Comparison of ENCODE assay signal across 27 cellular contexts in the genomic region with DNA sequence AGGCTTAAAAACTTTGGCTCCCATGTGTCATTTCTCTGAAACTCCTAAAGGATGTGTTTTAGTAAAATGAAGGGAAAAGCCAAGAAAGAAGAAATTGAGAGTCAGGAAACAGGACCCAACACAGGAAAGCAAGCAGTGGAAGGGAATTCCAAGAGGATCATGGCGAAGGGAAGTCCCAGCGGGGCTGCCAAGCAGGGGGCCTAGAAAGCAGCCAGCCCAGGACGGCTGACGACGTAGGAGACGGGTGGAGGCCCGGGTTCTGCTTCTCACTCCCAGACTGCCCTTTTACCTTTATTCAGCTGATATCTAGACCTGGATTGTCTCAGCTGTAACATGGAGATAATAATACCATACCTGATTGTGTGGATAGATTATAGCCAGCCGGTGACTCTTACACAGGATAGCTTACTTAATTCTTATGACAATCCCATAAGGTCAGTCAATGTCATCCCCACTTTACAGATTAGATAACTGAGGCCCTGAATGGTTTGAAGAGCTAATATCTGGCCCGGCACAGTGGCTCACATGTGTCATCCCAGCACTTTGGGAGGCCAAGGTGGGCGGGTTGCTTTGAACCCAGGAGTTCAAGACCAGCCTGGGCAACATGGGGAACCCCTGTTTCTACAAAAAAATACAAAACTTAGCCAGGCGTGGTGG.
DNase-seq lines count a peak whose midpoint lies in the region; ATAC-seq and TF ChIP-seq lines count a peak whose summit lies in the region.
"Had no signal": no experiment of that assay in that cellular context is flagged by ENCODE, and none has a peak within 500 bp of the region (broad histone marks: within the 10 kb centered on the region; RNA-seq: fewer than 3 reads in every experiment).

No MANE protein-coding gene starts in this region.

- H3K27me3 Mint-ChIP-seq in Caco-2 (ENCODE audit: insufficient read depth, unreplicated experiment) (no peaks in the 10 kb centered on the region), WTC11 (ENCODE audit: low read depth) (no peaks in the 10 kb centered on the region), endothelial cell (ENCODE audit: unreplicated experiment) (peaks cover 2% of the 10 kb centered on the region), neural crest cell (ENCODE audit: low read depth) (no peaks in the 10 kb centered on the region)
- H3K27me3 Mint-ChIP-seq: activated naive CD8-positive, alpha-beta T cell treated with anti-CD3 and anti-CD28 coated beads for 36 hours had no signal

- peak; percentile 43; the same call in 1 of the 2 replicates for ATAC-seq in WTC11
- ATAC-seq: gastrocnemius medialis; GM12878; pancreas; stimulated activated naive CD8-positive, alpha-beta T cell treated with anti-CD3 and anti-CD28 coated beads, Interleukin-15, Interleukin-2, amounts not matched to agents 100 U/mL and 50 U/mL, for 24 hours had no signal

- no peak overlapping the region for H3K4me3 Mint-ChIP-seq in Caco-2 (ENCODE audit: unreplicated experiment)
- H3K4me3 Mint-ChIP-seq in WTC11 = no peak overlapping the region
- H3K4me3 Mint-ChIP-seq in endothelial cell (ENCODE audit: unreplicated experiment) = no peak overlapping the region
- H3K4me3 Mint-ChIP-seq in neural crest cell = no peak overlapping the region
- H3K4me3 Mint-ChIP-seq: activated CD4-positive, alpha-beta T cell treated with anti-CD3 and anti-CD28 coated beads, Interleukin-2, amount 10 ng/mL, durations not matched to agents 24 days and 14 days; activated naive CD8-positive, alpha-beta T cell treated with anti-CD3 and anti-CD28 coated beads for 36 hours; CD4-positive, alpha-beta memory T cell; IgD-negative memory B cell had no signal

- no peak overlapping the region for H3K4me3 ChIP-seq in Caco-2 (ENCODE audit: low read depth, low read length)
- H3K4me3 ChIP-seq: cardiac muscle cell, gastrocnemius medialis, GM12878, lung, pancreas, SJSA1, smooth muscle cell, testis had no signal

- H3K27me3 ChIP-seq in Caco-2 (replicated peaks; ENCODE audit: control insufficient read depth, insufficient read depth, low read length) = no peaks in the 10 kb centered on the region
- H3K27me3 ChIP-seq: cardiac muscle cell, gastrocnemius medialis, pancreas, SJSA1, testis had no signal

- H3K4me1 Mint-ChIP-seq in Caco-2 (ENCODE audit: low read depth, unreplicated experiment) (no peaks in the 10 kb centered on the region), WTC11 (peaks cover 9% of the 10 kb centered on the region), endothelial cell (ENCODE audit: unreplicated experiment) (peaks cover 44% of the 10 kb centered on the region), neural crest cell (peaks cover 17% of the 10 kb centered on the region)
- H3K4me1 Mint-ChIP-seq: activated CD4-positive, alpha-beta T cell treated with anti-CD3 and anti-CD28 coated beads, Interleukin-2, amount 10 ng/mL, durations not matched to agents 24 days and 14 days; activated naive CD8-positive, alpha-beta T cell treated with anti-CD3 and anti-CD28 coated beads for 36 hours; CD4-positive, alpha-beta memory T cell; IgD-negative memory B cell had no signal

- DNase-seq in Caco-2 = no peak
- no peak for DNase-seq in WTC11 (ENCODE audit: low spot score)
- DNase-seq in endothelial cell (ENCODE audit: low spot score) = peak; percentile 17
- no peak for DNase-seq in neural crest cell (ENCODE audit: low read depth, low spot score)
- no peak for DNase-seq in ureter (ENCODE audit: low spot score)
- DNase-seq in activated effector memory CD4-positive, alpha-beta T cell treated with anti-CD3 and anti-CD28 coated beads, Interleukin-2, amount 50 U/mL, for 16 hours = no peak
- no peak for DNase-seq in LoVo (ENCODE audit: low spot score)
- no peak for DNase-seq in activated CD4-positive, alpha-beta T cell treated with anti-CD3 and anti-CD28 coated beads for 1 hour
- DNase-seq: activated CD4-positive, alpha-beta T cell treated with anti-CD3 and anti-CD28 coated beads, Interleukin-2, amount 10 ng/mL, durations not matched to agents 24 days and 14 days; activated gamma-delta T cell; activated naive CD8-positive, alpha-beta T cell treated with anti-CD3 and anti-CD28 coated beads for 36 hours; aorta; CD4-positive, alpha-beta memory T cell; dermis blood vessel endothelial cell; gastrocnemius medialis; NCI-H1092; NCI-H1694; pancreas; stimulated activated naive CD8-positive, alpha-beta T cell treated with anti-CD3 and anti-CD28 coated beads, Interleukin-15, Interleukin-2, amounts not matched to agents 100 U/mL and 50 U/mL, for 24 hours; testis; WERI-Rb-1 had no signal

- intact Hi-C loops in Caco-2 (cut with micrococcal nuclease; ENCODE audit: unreplicated experiment) = no loop called here

- POLR2A ChIA-PET in Caco-2 (lab: Charles Lee) = no interaction called here
- POLR2A ChIA-PET in WTC11 (lab: Charles Lee) = no interaction called here

- BruUV-seq in Caco-2 (replicated peaks; lab: Mats Ljungman, UMichigan) = no TSS peak

- no peaks in the 10 kb centered on the region; the same call in 1 of the 2 replicates for H3K36me3 ChIP-seq in Caco-2 (ENCODE audit: control insufficient read depth, insufficient read depth, low read length)
- H3K36me3 ChIP-seq: cardiac muscle cell, gastrocnemius medialis had no signal

- H3K9me3 Mint-ChIP-seq in Caco-2 (ENCODE audit: unreplicated experiment) = no peaks in the 10 kb centered on the region
- H3K9me3 Mint-ChIP-seq in WTC11 = no peaks in the 10 kb centered on the region
- H3K9me3 Mint-ChIP-seq in endothelial cell (ENCODE audit: unreplicated experiment) = no peaks in the 10 kb centered on the region
- no peaks in the 10 kb centered on the region for H3K9me3 Mint-ChIP-seq in neural crest cell
- H3K9me3 Mint-ChIP-seq: activated CD4-positive, alpha-beta T cell treated with anti-CD3 and anti-CD28 coated beads, Interleukin-2, amount 10 ng/mL, durations not matched to agents 24 days and 14 days; activated naive CD8-positive, alpha-beta T cell treated with anti-CD3 and anti-CD28 coated beads for 36 hours; CD4-positive, alpha-beta memory T cell; IgD-negative memory B cell had no signal

- H3K9me3 ChIP-seq in Caco-2 = no peaks in the 10 kb centered on the region
- H3K9me3 ChIP-seq: gastrocnemius medialis, pancreas, SJSA1, testis had no signal

- no peak for TF ChIP-seq CTCF in Caco-2 (IDR thresholded peaks at IDR 0.05; ENCODE audit: insufficient read depth in 1 of 2, low read depth in 1 of 2, low read length in 1 of 2, severe bottlenecking in 1 of 2, unreplicated experiment in 1 of 2)
- no peak for TF ChIP-seq CTCF in WTC11 (IDR thresholded peaks at IDR 0.05)
- TF ChIP-seq CTCF in endothelial cell (IDR thresholded peaks at IDR 0.05; ENCODE audit: unreplicated experiment) = no peak
- TF ChIP-seq CTCF in neural crest cell (conservative IDR thresholded peaks at IDR 0.05) = no peak

- CTCF ChIA-PET in Caco-2 (lab: Charles Lee) = no interaction called here
- CTCF ChIA-PET in WTC11 (lab: Charles Lee) = interaction anchor here (1.0 to 1.6 kb wide), 3 partner anchors 54 to 157 kb away, joined by 3 to 9 read pairs (median 3); no protein-coding TSS in a partner anchor

- H3K36me3 Mint-ChIP-seq in Caco-2 (ENCODE audit: insufficient read depth, unreplicated experiment) (no peaks in the 10 kb centered on the region), WTC11 (no peaks in the 10 kb centered on the region), endothelial cell (ENCODE audit: low read depth, unreplicated experiment) (peaks cover 5% of the 10 kb centered on the region), neural crest cell (ENCODE audit: low read depth) (peaks cover 11% of the 10 kb centered on the region)
- H3K36me3 Mint-ChIP-seq: activated naive CD8-positive, alpha-beta T cell treated with anti-CD3 and anti-CD28 coated beads for 36 hours; CD4-positive, alpha-beta memory T cell; IgD-negative memory B cell had no signal

- peak overlapping the region; percentile 48 for H3K27ac Mint-ChIP-seq in Caco-2 (ENCODE audit: unreplicated experiment)
- H3K27ac Mint-ChIP-seq in WTC11 = peak overlapping the region; percentile 71; the same call in 1 of the 2 replicates
- H3K27ac Mint-ChIP-seq in endothelial cell (ENCODE audit: unreplicated experiment) = peak overlapping the region; percentile 57
- peak overlapping the region; percentile 83 for H3K27ac Mint-ChIP-seq in neural crest cell (ENCODE audit: unreplicated experiment)
- H3K27ac Mint-ChIP-seq: activated CD4-positive, alpha-beta T cell treated with anti-CD3 and anti-CD28 coated beads, Interleukin-2, amount 10 ng/mL, durations not matched to agents 24 days and 14 days; activated naive CD8-positive, alpha-beta T cell treated with anti-CD3 and anti-CD28 coated beads for 36 hours; CD4-positive, alpha-beta memory T cell; IgD-negative memory B cell had no signal

- H3K4me1 ChIP-seq in Caco-2 = no peaks in the 10 kb centered on the region
- H3K4me1 ChIP-seq: SJSA1 had no signal

TF ChIP-seq in WTC11, 78 proteins besides CTCF, POLR2A, EP300 and RAD21:
- TF ChIP-seq ZNF423 (CRISPR knock-in tag; IDR thresholded peaks at IDR 0.05) (peak; percentile 65; the same call in 1 of the 2 replicates), ZNF396 (CRISPR knock-in tag; IDR thresholded peaks at IDR 0.05; ENCODE audit: borderline replicate concordance) (no peak)
